8 cellular contexts compared by ENCODE assay signal in the genomic region with DNA sequence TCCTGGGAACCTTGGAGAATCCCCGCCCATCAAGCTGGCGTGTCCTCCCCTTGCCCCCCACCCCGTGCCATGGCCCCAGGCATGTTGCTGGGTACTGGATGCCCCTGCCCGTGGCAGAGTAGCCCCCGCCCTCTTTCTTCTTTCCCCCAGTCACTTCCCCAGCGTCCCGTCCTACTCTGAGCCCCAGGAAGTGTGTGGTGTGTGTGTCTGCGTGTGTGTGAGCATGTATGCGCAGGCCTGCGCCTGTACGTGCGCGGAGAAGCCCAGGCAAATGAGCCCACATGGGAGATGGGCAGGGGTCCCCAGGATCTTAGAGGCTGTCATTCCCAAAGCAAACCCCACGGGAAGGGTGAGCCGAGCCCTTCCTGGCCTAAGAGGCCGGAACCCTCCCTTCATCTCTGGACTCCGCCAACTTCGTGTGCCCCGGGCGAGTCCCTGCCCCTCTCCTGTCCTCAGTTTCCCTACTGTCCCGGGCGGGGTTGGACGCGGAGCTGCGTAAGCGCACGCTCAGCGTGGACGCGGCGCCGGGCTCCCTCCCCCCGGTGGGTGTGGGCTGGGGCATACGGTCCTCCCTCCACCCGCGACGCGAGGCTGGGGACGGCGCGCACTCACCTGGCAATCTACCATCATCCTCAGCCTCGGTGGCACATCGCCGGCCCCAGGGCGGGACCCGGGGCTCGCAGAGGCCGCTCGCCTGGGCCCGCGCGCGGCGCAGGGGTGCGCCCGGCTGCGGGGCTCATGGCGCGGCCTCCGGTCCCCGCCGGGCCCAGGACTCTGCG. TPM values are rescaled to one million over a fixed set of nuclear protein-coding genes. Genes with fewer than 3 reads are reported as not detected.
DNase-seq lines count a peak whose midpoint lies in the region; ATAC-seq and TF ChIP-seq lines count a peak whose summit lies in the region.

No MANE protein-coding gene starts in this region.

- no peak for TF ChIP-seq CTCF in breast epithelium (IDR thresholded peaks at IDR 0.05)
- TF ChIP-seq CTCF in kidney epithelial cell (IDR thresholded peaks at IDR 0.05; ENCODE audit: insufficient read depth, low read length, poor library complexity, severe bottlenecking), result no peak

- H3K27ac ChIP-seq in HUES48 (ENCODE audit: low read depth, low read length) (peak overlapping the region; percentile 54), breast epithelium (peak overlapping the region; percentile 95 to 98)

- H3K4me1 ChIP-seq in HUES48 (ENCODE audit: control insufficient read depth, insufficient read depth, low read length) (peaks cover 11% of the 10 kb centered on the region), breast epithelium (peaks cover 3 to 23% of the 10 kb centered on the region in 2 donors)

- H3K9me3 ChIP-seq in HUES48 (ENCODE audit: control insufficient read depth, insufficient read depth, low read length), result no peaks in the 10 kb centered on the region
- H3K9me3 ChIP-seq in breast epithelium, result no peaks in the 10 kb centered on the region

- intact Hi-C loops in breast epithelium (cut with DNase I; ENCODE audit: low total_unique reads), result loop anchor here (2.0 kb wide), 1 partner anchor 46 kb away; no protein-coding TSS in a partner anchor

- peak overlapping the region; percentile 88 for H3K4me3 ChIP-seq in HUES48 (ENCODE audit: low read depth, low read length)
- H3K4me3 ChIP-seq in breast epithelium, result peak overlapping the region; percentile 60 to 91 (median 79)
- H3K4me3 ChIP-seq in kidney epithelial cell (ENCODE audit: low read depth, low read length), result peak overlapping the region; percentile 88

- H3K36me3 ChIP-seq in HUES48 (ENCODE audit: control insufficient read depth, insufficient read depth, low read length) (no peaks in the 10 kb centered on the region), breast epithelium (no peaks in the 10 kb centered on the region), kidney epithelial cell (ENCODE audit: control insufficient read depth, insufficient read depth, low read length) (no peaks in the 10 kb centered on the region)

- TF ChIP-seq POLR2A in breast epithelium (IDR thresholded peaks at IDR 0.05), result no peak

- DNase-seq in DMS53 treated with DMSO at 0.1 percent for 48 hours (lab: John Stamatoyannopoulos, UW; ENCODE audit: unreplicated experiment) (peak; percentile 33), T-helper 9 cell (peak; percentile 59), breast epithelium (ENCODE audit: low spot score in 2 of 2) (peak; percentile 54 to 69), kidney epithelial cell (ENCODE audit: low read depth) (no peak)
- peak; percentile 52 to 54 for DNase-seq in stimulated activated CD4-positive, alpha-beta T cell treated with anti-CD3 and anti-CD28 coated beads, Interleukin-4, amount 100 ng/mL, for 4 hours

- peak overlapping the region; percentile 79 for H3K9ac ChIP-seq in HUES48 (ENCODE audit: low read depth, low read length)

- H3K27me3 ChIP-seq in HUES48 (ENCODE audit: control insufficient read depth, insufficient read depth, low read length), result peaks cover 6% of the 10 kb centered on the region; the same call in 1 of the 2 replicates
- H3K27me3 ChIP-seq in breast epithelium, result no peaks in the 10 kb centered on the region
- no peaks in the 10 kb centered on the region for H3K27me3 ChIP-seq in kidney epithelial cell (ENCODE audit: control insufficient read depth, insufficient read depth, low read length)

- ATAC-seq in GM21367 (IDR thresholded peaks at IDR 0.05; ENCODE audit: unreplicated experiment) (peak; percentile 12), HG03469 (IDR thresholded peaks at IDR 0.05; ENCODE audit: unreplicated experiment) (no peak)

RNA-seq across cellular contexts. Expression of a gene that starts 15.2 kb away (rescaled TPM):
- total RNA-seq in breast epithelium, result 10 to 100 TPM; 14.8 to 21.3 (median 15.0) TPM
- total RNA-seq in kidney epithelial cell, result 8.8 and 12.4 TPM in 2 replicates

RNA-seq across cellular contexts. Expression of a gene that starts 27.5 kb away (rescaled TPM):
- total RNA-seq in breast epithelium (10 to 100 TPM; 52.0 to 94.1 (median 79.3) TPM), kidney epithelial cell (39.9 and 43.7 TPM in 2 replicates)
